ENCODE assay signal across 14 cellular contexts in genomic region chr10:89518876-89519842, GRCh38. TPM values are rescaled to one million over a fixed set of nuclear protein-coding genes. Genes with fewer than 3 reads are reported as not detected.
DNase-seq lines count a peak whose midpoint lies in the region; ATAC-seq and TF ChIP-seq lines count a peak whose summit lies in the region.
"Had no signal": no experiment of that assay in that cellular context is flagged by ENCODE, and none has a peak within 500 bp of the region (broad histone marks: within the 10 kb centered on the region; RNA-seq: fewer than 3 reads in every experiment).

No MANE protein-coding gene starts in this region.

- H3K36me3 ChIP-seq in BJ (ENCODE audit: control insufficient read depth, insufficient read depth, low read length) (no peaks in the 10 kb centered on the region), sigmoid colon (no peaks in the 10 kb centered on the region)

- H3K9me3 Mint-ChIP-seq in natural killer cell treated with Interleukin-12 subunit alpha and Interleukin-12 subunit beta and Interleukin-15 and Interleukin-18, amount 100 ng/mL, for 72 hours = no peaks in the 10 kb centered on the region
- H3K9me3 Mint-ChIP-seq: activated naive CD4-positive, alpha-beta T cell treated with anti-CD3 and anti-CD28 coated beads, Interleukin-2, amount 10 ng/mL, durations not matched to agents 7 days and 5 days; CD4-positive, CD25-positive, alpha-beta regulatory T cell had no signal

- H3K27ac Mint-ChIP-seq in natural killer cell treated with Interleukin-12 subunit alpha and Interleukin-12 subunit beta and Interleukin-15 and Interleukin-18, amount 100 ng/mL, for 72 hours = no peak overlapping the region
- H3K27ac Mint-ChIP-seq: activated naive CD4-positive, alpha-beta T cell treated with anti-CD3 and anti-CD28 coated beads, Interleukin-2, amount 10 ng/mL, durations not matched to agents 7 days and 5 days; CD4-positive, CD25-positive, alpha-beta regulatory T cell had no signal

- CTCF ChIA-PET in BJ (lab: Yijun Ruan, JAX) = no interaction called here

- H3K4me1 Mint-ChIP-seq in natural killer cell treated with Interleukin-12 subunit alpha and Interleukin-12 subunit beta and Interleukin-15 and Interleukin-18, amount 100 ng/mL, for 72 hours (ENCODE audit: low read depth in 2 of 2) = no peaks in the 10 kb centered on the region
- H3K4me1 Mint-ChIP-seq: activated naive CD4-positive, alpha-beta T cell treated with anti-CD3 and anti-CD28 coated beads, Interleukin-2, amount 10 ng/mL, durations not matched to agents 7 days and 5 days; CD4-positive, CD25-positive, alpha-beta regulatory T cell had no signal

- no peak for TF ChIP-seq POLR2A in sigmoid colon (IDR thresholded peaks at IDR 0.05)

- peaks cover 0 to 34% (median 24%) of the 10 kb centered on the region in 4 donors for H3K4me1 ChIP-seq in sigmoid colon

- peaks cover 0 to 6% of the 10 kb centered on the region in 2 donors for H3K27me3 Mint-ChIP-seq in natural killer cell treated with Interleukin-12 subunit alpha and Interleukin-12 subunit beta and Interleukin-15 and Interleukin-18, amount 100 ng/mL, for 72 hours

- no peak overlapping the region for H3K4me3 Mint-ChIP-seq in natural killer cell treated with Interleukin-12 subunit alpha and Interleukin-12 subunit beta and Interleukin-15 and Interleukin-18, amount 100 ng/mL, for 72 hours
- H3K4me3 Mint-ChIP-seq: activated naive CD4-positive, alpha-beta T cell treated with anti-CD3 and anti-CD28 coated beads, Interleukin-2, amount 10 ng/mL, durations not matched to agents 7 days and 5 days; CD4-positive, CD25-positive, alpha-beta regulatory T cell had no signal

- intact Hi-C loops in sigmoid colon (cut with DNase I) = loop anchor here (5.0 kb wide), 1 partner anchor 37 kb away; no protein-coding TSS in a partner anchor

- H3K4me3 ChIP-seq in BJ (ENCODE audit: low read depth, low read length) (no peak overlapping the region), foreskin fibroblast (ENCODE audit: low read depth in 1 of 2, low read length in 2 of 2) (no peak overlapping the region), sigmoid colon (no peak overlapping the region)
- H3K4me3 ChIP-seq: dorsolateral prefrontal cortex had no signal

- WGBS in sigmoid colon, 2 donors = 76 to 81% methylated on average over 12 of the region's 12 CpGs

- peak overlapping the region in 3 of 4 donors; percentile 38 to 68 (median 44) for H3K27ac ChIP-seq in sigmoid colon

- DNase-seq in BJ (ENCODE audit: low read depth) (peak; percentile 91), SK-MEL-5 (ENCODE audit: low read depth, low spot score) (peak; percentile 1), foreskin fibroblast (peak; percentile 92 to 94), sigmoid colon (peak; percentile 78), NCI-H774 (lab: John Stamatoyannopoulos, UW) (no peak), DMS114 treated with DMSO at 0.1 percent for 48 hours (lab: John Stamatoyannopoulos, UW; ENCODE audit: unreplicated experiment) (no peak)
- no peak for DNase-seq in natural killer cell treated with Interleukin-12 subunit alpha and Interleukin-12 subunit beta and Interleukin-15 and Interleukin-18, amount 100 ng/mL, for 72 hours (ENCODE audit: low spot score)
- DNase-seq: activated CD8-positive, alpha-beta memory T cell treated with anti-CD3 and anti-CD28 coated beads for 24 hours; activated naive CD4-positive, alpha-beta T cell treated with anti-CD3 and anti-CD28 coated beads, Interleukin-2, amount 10 ng/mL, durations not matched to agents 7 days and 5 days; CD4-positive, CD25-positive, alpha-beta regulatory T cell; dorsolateral prefrontal cortex; midbrain; NCI-H2081 had no signal

- ATAC-seq in natural killer cell treated with Interleukin-12 subunit alpha and Interleukin-12 subunit beta and Interleukin-15 and Interleukin-18, amount 100 ng/mL, for 72 hours = no peak
- no peak for ATAC-seq in GM19351 (IDR thresholded peaks at IDR 0.05; ENCODE audit: unreplicated experiment)

- H3K27me3 ChIP-seq in BJ (ENCODE audit: control insufficient read depth, insufficient read depth, low read length) = no peaks in the 10 kb centered on the region
- H3K27me3 ChIP-seq in sigmoid colon = no peaks in the 10 kb centered on the region

- H3K36me3 Mint-ChIP-seq in natural killer cell treated with Interleukin-12 subunit alpha and Interleukin-12 subunit beta and Interleukin-15 and Interleukin-18, amount 100 ng/mL, for 72 hours = no peaks in the 10 kb centered on the region
- H3K36me3 Mint-ChIP-seq: activated naive CD4-positive, alpha-beta T cell treated with anti-CD3 and anti-CD28 coated beads, Interleukin-2, amount 10 ng/mL, durations not matched to agents 7 days and 5 days; CD4-positive, CD25-positive, alpha-beta regulatory T cell had no signal

- peak in 1 of 4 donors; percentile 7 for TF ChIP-seq EP300 in sigmoid colon (IDR thresholded peaks at IDR 0.05)

- no peaks in the 10 kb centered on the region for H3K9me3 ChIP-seq in sigmoid colon

- TF ChIP-seq CTCF in BJ (IDR thresholded peaks at IDR 0.05; ENCODE audit: insufficient read depth, low read depth, low read length) (no peak), foreskin fibroblast (IDR thresholded peaks at IDR 0.05; ENCODE audit: low read depth, low read length) (no peak), sigmoid colon (IDR thresholded peaks at IDR 0.05) (no peak)

- in situ Hi-C loops in SK-MEL-5 (cut with HindIII; ENCODE audit: low pct_unique_long_range_greater_than_20kb, low sequenced_read_pairs) = no loop called here

- POLR2A ChIA-PET in BJ (lab: Charles Lee) = interaction anchor here (0.7 kb wide), 1 partner anchor 52 kb away, joined by 3 read pairs; no protein-coding TSS in a partner anchor

RNA-seq across cellular contexts. Expression of gene SLC16A12, which starts 16.2 kb away (rescaled TPM):
- polyA plus RNA-seq in BJ (2011; rRNA removed) (0.02 and 0.06 TPM in 2 replicates), sigmoid colon (under 1 TPM in 2 of 3 donors, not detected in 1; 0.13 to 0.23 TPM)
- polyA minus RNA-seq in BJ (2011; rRNA and poly(A)+ RNA removed) = 0.05 TPM in 1 of 2 replicates, not detected in the other
- not detected in 2 replicates for total RNA-seq in SK-MEL-5 (2014; rRNA removed; shearing (Covaris generic))
- polyA plus RNA-seq in SK-MEL-5 (2015; cell fraction: cytosol; rRNA removed) = not detected in 2 replicates
- polyA plus RNA-seq in SK-MEL-5 (2015; cell fraction: nucleus; rRNA removed) = not detected in 2 replicates
- 1 to 10 TPM; 1.1 to 3.9 (median 2.2) TPM for total RNA-seq in sigmoid colon
- total RNA-seq in natural killer cell treated with Interleukin-12 subunit alpha and Interleukin-12 subunit beta and Interleukin-15 and Interleukin-18, amount 100 ng/mL, for 72 hours = not detected
- total RNA-seq: CD4-positive, CD25-positive, alpha-beta regulatory T cell had no signal
- polyA plus RNA-seq: CD4-positive, CD25-positive, alpha-beta regulatory T cell had no signal

Comparison
In these comparisons a context has a peak if more than half of its experiments do, and no peak if none do; other contexts are left out.
1. DNase-seq: peak in BJ (single experiment), SK-MEL-5 (single experiment), foreskin fibroblast (2 of 2) and sigmoid colon (single experiment); none in natural killer cell treated with Interleukin-12 subunit alpha and Interleukin-12 subunit beta and Interleukin-15 and Interleukin-18, amount 100 ng/mL, for 72 hours (single experiment), NCI-H774 (single experiment) and DMS114 treated with DMSO at 0.1 percent for 48 hours (single experiment).